18 cellular contexts compared by ENCODE assay signal in genomic region chr5:25181249-25181648, GRCh38.
DNase-seq lines count a peak whose midpoint lies in the region; ATAC-seq, FAIRE-seq and TF ChIP-seq lines count a peak whose summit lies in the region.
"Had no signal": no experiment of that assay in that cellular context is flagged by ENCODE, and none has a peak within 500 bp of the region (broad histone marks: within the 10 kb centered on the region; RNA-seq: fewer than 3 reads in every experiment).

No MANE protein-coding gene starts in this region.

- CTCF ChIA-PET in naive thymus-derived CD4-positive, alpha-beta T cell (lab: Charles Lee), result no interaction called here
- CTCF ChIA-PET in Caco-2 (lab: Charles Lee), result no interaction called here

- H3K36me3 ChIP-seq in WERI-Rb-1 (no peaks in the 10 kb centered on the region), mesendoderm (ENCODE audit: control insufficient read depth, insufficient read depth, low read length) (no peaks in the 10 kb centered on the region), Caco-2 (ENCODE audit: control insufficient read depth, insufficient read depth, low read length) (no peaks in the 10 kb centered on the region)
- H3K36me3 ChIP-seq in naive thymus-derived CD4-positive, alpha-beta T cell (ENCODE audit: control insufficient read depth in 2 of 3, insufficient read depth in 3 of 3, low read length in 3 of 3), result no peaks in the 10 kb centered on the region
- H3K36me3 ChIP-seq: BLaER1 had no signal

- DNase-seq in D721Med (ENCODE audit: insufficient read length, low spot score), result peak; percentile 20
- DNase-seq in NCI-H82 (lab: John Stamatoyannopoulos, UW), result peak; percentile 90
- DNase-seq in WERI-Rb-1, result peak; percentile 95
- DNase-seq in mesendoderm, result peak; percentile 13
- no peak for DNase-seq in naive thymus-derived CD4-positive, alpha-beta T cell
- DNase-seq in amygdala (lab: John Stamatoyannopoulos, UW), result no peak
- no peak for DNase-seq in Caco-2
- DNase-seq: 8988T; AML-193; CD8-positive, alpha-beta memory T cell; DMS79; GOT3; H9 had no signal

- no CpG with 5 or more reads among the region's 5 CpGs for WGBS in mesendoderm (ENCODE audit: extremely low coverage, insufficient coverage, low lambda C conversion rate)

- H3K18ac ChIP-seq in mesendoderm (ENCODE audit: low read length), result no peak overlapping the region

- H3K4me3 Mint-ChIP-seq in naive thymus-derived CD4-positive, alpha-beta T cell, result no peak overlapping the region
- H3K4me3 Mint-ChIP-seq in Caco-2 (ENCODE audit: unreplicated experiment), result no peak overlapping the region
- H3K4me3 Mint-ChIP-seq: CD8-positive, alpha-beta memory T cell; H9 had no signal

- no TSS peak for BruUV-seq in Caco-2 (replicated peaks; lab: Mats Ljungman, UMichigan)

- POLR2A ChIA-PET in naive thymus-derived CD4-positive, alpha-beta T cell (lab: Charles Lee), result no interaction called here
- POLR2A ChIA-PET in Caco-2 (lab: Charles Lee), result no interaction called here

- no peak overlapping the region for H3K9ac ChIP-seq in mesendoderm (ENCODE audit: low read length)
- H3K9ac ChIP-seq: BLaER1 had no signal

- no peak overlapping the region for H2BK15ac ChIP-seq in mesendoderm (replicated peaks; ENCODE audit: low read depth)

- H3K79me1 ChIP-seq in mesendoderm (ENCODE audit: low read length), result no peaks in the 10 kb centered on the region

- no peak for FAIRE-seq in D721Med (lab: Jason Lieb, UNC)
- FAIRE-seq: G401.6, GM12891 had no signal

- intact Hi-C loops in naive thymus-derived CD4-positive, alpha-beta T cell (cut with micrococcal nuclease), result no loop called here
- intact Hi-C loops in Caco-2 (cut with micrococcal nuclease; ENCODE audit: unreplicated experiment), result no loop called here

- H3K27me3 Mint-ChIP-seq in naive thymus-derived CD4-positive, alpha-beta T cell, result no peaks in the 10 kb centered on the region
- H3K27me3 Mint-ChIP-seq in Caco-2 (ENCODE audit: insufficient read depth, unreplicated experiment), result peaks cover 5% of the 10 kb centered on the region
- H3K27me3 Mint-ChIP-seq: CD8-positive, alpha-beta memory T cell had no signal

- H3K4ac ChIP-seq in mesendoderm (ENCODE audit: low read depth, low read length), result no peak overlapping the region

- no peak overlapping the region for H3K56ac ChIP-seq in mesendoderm (ENCODE audit: low read length)

- H4K5ac ChIP-seq in mesendoderm (ENCODE audit: low read length), result no peak overlapping the region

- H3K4me3 ChIP-seq in WERI-Rb-1 (ENCODE audit: low read depth, low read length) (no peak overlapping the region), mesendoderm (ENCODE audit: low read length) (no peak overlapping the region), Caco-2 (ENCODE audit: low read depth, low read length) (no peak overlapping the region)
- H3K4me3 ChIP-seq in naive thymus-derived CD4-positive, alpha-beta T cell (ENCODE audit: low read length), result no peak overlapping the region
- H3K4me3 ChIP-seq: BLaER1 had no signal

- no peaks in the 10 kb centered on the region for H3K9me3 ChIP-seq in WERI-Rb-1 (ENCODE audit: severe bottlenecking)
- H3K9me3 ChIP-seq in naive thymus-derived CD4-positive, alpha-beta T cell (ENCODE audit: control insufficient read depth in 2 of 3, low read length in 3 of 3), result no peaks in the 10 kb centered on the region
- H3K9me3 ChIP-seq in Caco-2, result no peaks in the 10 kb centered on the region
- H3K9me3 ChIP-seq: BLaER1 had no signal

- H2BK5ac ChIP-seq in mesendoderm (ENCODE audit: low read length), result no peak overlapping the region

- H3K9me3 Mint-ChIP-seq in naive thymus-derived CD4-positive, alpha-beta T cell, result peaks cover 1 to 38% (median 25%) of the 10 kb centered on the region in 11 donors
- H3K9me3 Mint-ChIP-seq in Caco-2 (ENCODE audit: unreplicated experiment), result no peaks in the 10 kb centered on the region

- H3K27me3 ChIP-seq in WERI-Rb-1 (ENCODE audit: insufficient read depth, low read depth, severe bottlenecking) (no peaks in the 10 kb centered on the region), mesendoderm (ENCODE audit: insufficient read depth, low read length, poor library complexity) (no peaks in the 10 kb centered on the region), Caco-2 (replicated peaks; ENCODE audit: control insufficient read depth, insufficient read depth, low read length) (no peaks in the 10 kb centered on the region)
- no peaks in the 10 kb centered on the region for H3K27me3 ChIP-seq in naive thymus-derived CD4-positive, alpha-beta T cell (ENCODE audit: control insufficient read depth in 2 of 2, insufficient read depth in 2 of 2, low read length in 2 of 2)
- H3K27me3 ChIP-seq: BLaER1 had no signal

- no peaks in the 10 kb centered on the region for H3K36me3 Mint-ChIP-seq in naive thymus-derived CD4-positive, alpha-beta T cell
- no peaks in the 10 kb centered on the region for H3K36me3 Mint-ChIP-seq in Caco-2 (ENCODE audit: insufficient read depth, unreplicated experiment)
- H3K36me3 Mint-ChIP-seq: CD8-positive, alpha-beta memory T cell had no signal

- H3K27ac ChIP-seq in WERI-Rb-1 (peak overlapping the region; percentile 39), mesendoderm (ENCODE audit: low read depth, low read length) (no peak overlapping the region)
- H3K27ac ChIP-seq in naive thymus-derived CD4-positive, alpha-beta T cell (ENCODE audit: low read depth, low read length), result no peak overlapping the region
- H3K27ac ChIP-seq: BLaER1, HL-60 had no signal

- no peak overlapping the region for H3K23ac ChIP-seq in mesendoderm (ENCODE audit: low read length)

- no peaks in the 10 kb centered on the region for H3K79me2 ChIP-seq in mesendoderm (ENCODE audit: control insufficient read depth, insufficient read depth, low read length)

- no peaks in the 10 kb centered on the region for H3K4me1 Mint-ChIP-seq in naive thymus-derived CD4-positive, alpha-beta T cell
- no peaks in the 10 kb centered on the region for H3K4me1 Mint-ChIP-seq in Caco-2 (ENCODE audit: low read depth, unreplicated experiment)
- H3K4me1 Mint-ChIP-seq: CD8-positive, alpha-beta memory T cell had no signal

- H3K4me1 ChIP-seq in mesendoderm (ENCODE audit: control insufficient read depth, low read depth, low read length) (no peaks in the 10 kb centered on the region), Caco-2 (no peaks in the 10 kb centered on the region)
- H3K4me1 ChIP-seq in naive thymus-derived CD4-positive, alpha-beta T cell (ENCODE audit: control insufficient read depth in 2 of 2, insufficient read depth in 2 of 2, low read length in 2 of 2), result no peaks in the 10 kb centered on the region
- H3K4me1 ChIP-seq: BLaER1 had no signal

- TF ChIP-seq CTCF in D721Med (IDR thresholded peaks at IDR 0.05; ENCODE audit: insufficient read depth, missing control alignments), result no peak
- TF ChIP-seq CTCF in WERI-Rb-1 (IDR thresholded peaks at IDR 0.05; ENCODE audit: low read depth, low read length), result no peak
- no peak for TF ChIP-seq CTCF in Caco-2 (IDR thresholded peaks at IDR 0.05; ENCODE audit: insufficient read depth in 1 of 2, low read depth in 1 of 2, low read length in 1 of 2, severe bottlenecking in 1 of 2, unreplicated experiment in 1 of 2)

- no peak overlapping the region for H2BK120ac ChIP-seq in mesendoderm (ENCODE audit: low read depth, low read length)

- no peak overlapping the region for H3K4me2 ChIP-seq in mesendoderm (ENCODE audit: low read length)
- H3K4me2 ChIP-seq: BLaER1 had no signal

- no peak overlapping the region for H4K8ac ChIP-seq in mesendoderm (ENCODE audit: low read depth, low read length)

- ATAC-seq in naive thymus-derived CD4-positive, alpha-beta T cell, result no peak
- ATAC-seq in GM21526 (IDR thresholded peaks at IDR 0.05; ENCODE audit: low FRiP score, unreplicated experiment), result no peak

- H2AK5ac ChIP-seq in mesendoderm (ENCODE audit: low read length), result no peak overlapping the region

- H3K27ac Mint-ChIP-seq in naive thymus-derived CD4-positive, alpha-beta T cell, result no peak overlapping the region
- H3K27ac Mint-ChIP-seq in Caco-2 (ENCODE audit: unreplicated experiment), result no peak overlapping the region
- H3K27ac Mint-ChIP-seq: CD8-positive, alpha-beta memory T cell had no signal

Comparison
In these comparisons a context has a peak if more than half of its experiments do, and no peak if none do; other contexts are left out.
1. DNase-seq: peak in D721Med (single experiment), NCI-H82 (single experiment), WERI-Rb-1 (single experiment) and mesendoderm (single experiment); none in naive thymus-derived CD4-positive, alpha-beta T cell (0 of 9), amygdala (0 of 56) and Caco-2 (0 of 2).